29 cellular contexts compared by ENCODE assay signal in genomic region chr5:30596495-30597064, GRCh38.
"Had no signal": no experiment of that assay in that cellular context is flagged by ENCODE, and none has a peak within 500 bp of the region (broad histone marks: within the 10 kb centered on the region; RNA-seq: fewer than 3 reads in every experiment).

No MANE protein-coding gene starts in this region.

- H3K27me3 ChIP-seq: colonic mucosa, MG63 had no signal

- H3K27ac Mint-ChIP-seq: activated CD4-positive, alpha-beta memory T cell treated with anti-CD3 and anti-CD28 coated beads for 36 hours; activated CD4-positive, alpha-beta T cell treated with anti-CD3 and anti-CD28 coated beads, Interleukin-2, amount 10 ng/mL, durations not matched to agents 7 days and 5 days; activated naive CD4-positive, alpha-beta T cell treated with anti-CD3 and anti-CD28 coated beads for 36 hours; activated naive CD8-positive, alpha-beta T cell; activated T-helper 17 cell treated with anti-CD3 and anti-CD28 coated beads, Interleukin-2, amount 50 U/mL, for 72 hours had no signal

- H3K4me1 Mint-ChIP-seq: activated CD4-positive, alpha-beta T cell treated with anti-CD3 and anti-CD28 coated beads, Interleukin-2, amount 10 ng/mL, durations not matched to agents 7 days and 5 days; activated T-helper 17 cell treated with anti-CD3 and anti-CD28 coated beads, Interleukin-2, amount 50 U/mL, for 72 hours had no signal

- H3K4me2 ChIP-seq: SK-N-SH had no signal

- H3K4me3 Mint-ChIP-seq: activated CD4-positive, alpha-beta memory T cell treated with anti-CD3 and anti-CD28 coated beads for 36 hours; activated CD4-positive, alpha-beta T cell treated with anti-CD3 and anti-CD28 coated beads, Interleukin-2, amount 10 ng/mL, durations not matched to agents 7 days and 5 days; activated naive CD4-positive, alpha-beta T cell treated with anti-CD3 and anti-CD28 coated beads for 36 hours; activated naive CD8-positive, alpha-beta T cell; activated T-helper 17 cell treated with anti-CD3 and anti-CD28 coated beads, Interleukin-2, amount 50 U/mL, for 72 hours had no signal

- H3K9me2 ChIP-seq: SK-N-SH had no signal

- H3K9me3 ChIP-seq: colonic mucosa, MG63, SK-N-SH had no signal

- H3K36me3 Mint-ChIP-seq: activated CD4-positive, alpha-beta memory T cell treated with anti-CD3 and anti-CD28 coated beads for 36 hours; activated naive CD8-positive, alpha-beta T cell had no signal

- DNase-seq: activated CD4-positive, alpha-beta memory T cell treated with anti-CD3 and anti-CD28 coated beads for 36 hours; activated CD4-positive, alpha-beta T cell treated with anti-CD3 and anti-CD28 coated beads, Interleukin-2, amount 10 ng/mL, durations not matched to agents 7 days and 5 days; activated CD4-positive, CD25-positive, alpha-beta regulatory T cell; activated CD8-positive, alpha-beta memory T cell treated with anti-CD3 and anti-CD28 coated beads for 24 hours; activated gamma-delta T cell; activated naive CD4-positive, alpha-beta T cell treated with anti-CD3 and anti-CD28 coated beads for 36 hours; activated T-cell treated with anti-CD3 and anti-CD28 coated beads for 4 hours; activated T-cell treated with anti-CD3 and anti-CD28 coated beads, Interleukin-2, amount 50 U/mL, for 48 hours; amygdala; cerebellar nuclear complex; colonic mucosa; MG63; MV-4-11; NCI-H1092 treated with DMSO at 0.1 percent for 48 hours; NCI-H1417 treated with DMSO at 0.1 percent for 48 hours; NCI-H187 treated with DMSO at 0.1 percent for 48 hours; NCI-H2081 treated with DMSO at 0.1 percent for 48 hours; NCI-H226; NCI-H526; NK-92 treated with Interleukin-12 subunit alpha and Interleukin-12 subunit beta, amount 100 ng/mL, for 24 hours; OCI-M1; RPMI8226; SK-N-SH; T-helper 1 cell had no signal

- ATAC-seq: activated T-helper 17 cell treated with anti-CD3 and anti-CD28 coated beads, Interleukin-2, amount 50 U/mL, for 72 hours; Panc1; Right ventricle myocardium inferior had no signal

- H3K4me3 ChIP-seq: colonic mucosa, MG63 had no signal

- H3K36me3 ChIP-seq: colonic mucosa, MG63 had no signal

- H3K27me3 Mint-ChIP-seq: activated CD4-positive, alpha-beta memory T cell treated with anti-CD3 and anti-CD28 coated beads for 36 hours; activated CD4-positive, alpha-beta T cell treated with anti-CD3 and anti-CD28 coated beads, Interleukin-2, amount 10 ng/mL, durations not matched to agents 7 days and 5 days; activated naive CD8-positive, alpha-beta T cell; activated T-helper 17 cell treated with anti-CD3 and anti-CD28 coated beads, Interleukin-2, amount 50 U/mL, for 72 hours had no signal

- H3K4me1 ChIP-seq: colonic mucosa had no signal

- H3K27ac ChIP-seq: colonic mucosa, VCaP had no signal
